ENCODE assay signal across 9 cellular contexts in the genomic region with DNA sequence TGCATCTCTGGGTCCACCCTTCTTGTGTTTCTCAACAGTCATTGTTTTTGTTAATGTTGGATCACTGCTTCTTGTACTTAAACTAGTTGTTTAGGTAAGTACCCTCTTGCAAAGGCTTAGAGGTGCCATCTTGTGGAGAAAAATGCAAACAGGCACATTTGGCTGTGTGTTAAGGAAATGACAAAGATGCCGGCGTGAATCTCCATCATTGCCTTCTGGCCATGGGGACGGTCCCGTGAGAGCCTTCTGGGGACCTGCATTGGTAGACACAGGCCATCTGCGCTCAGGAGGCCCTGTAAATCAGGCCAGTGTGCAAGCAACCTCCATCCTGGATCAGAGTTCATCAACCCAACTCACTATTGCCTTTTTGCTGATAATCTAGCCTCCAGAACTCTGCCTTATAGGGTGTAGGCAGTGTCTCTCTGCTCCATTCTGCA.
DNase-seq lines count a peak whose midpoint lies in the region; ATAC-seq and TF ChIP-seq lines count a peak whose summit lies in the region.
"Had no signal": no experiment of that assay in that cellular context is flagged by ENCODE, and none has a peak within 500 bp of the region (broad histone marks: within the 10 kb centered on the region; RNA-seq: fewer than 3 reads in every experiment).

No MANE protein-coding gene starts in this region.

- no peaks in the 10 kb centered on the region; the same call in 1 of the 2 replicates for H3K36me3 Mint-ChIP-seq in HFFc6 (ENCODE audit: low read depth)
- H3K36me3 Mint-ChIP-seq in osteocyte (ENCODE audit: unreplicated experiment): peaks cover 1% of the 10 kb centered on the region
- no peaks in the 10 kb centered on the region for H3K36me3 Mint-ChIP-seq in stimulated activated memory B cell treated with anti-CD40 and anti-IgM and Interleukin-4, amounts not matched to agents 10 μg/mL and 1 μg/mL and 100 μg/mL, for 72 hours
- H3K36me3 Mint-ChIP-seq: IgD-negative memory B cell had no signal

- ATAC-seq in stimulated activated memory B cell treated with anti-CD40 and anti-IgM and Interleukin-4, amounts not matched to agents 10 μg/mL and 1 μg/mL and 100 μg/mL, for 72 hours: no peak
- no peak for ATAC-seq in GM18867 (IDR thresholded peaks at IDR 0.05; ENCODE audit: unreplicated experiment)

- TF ChIP-seq CTCF in HFFc6 (IDR thresholded peaks at IDR 0.05) (peak; percentile 75), osteocyte (IDR thresholded peaks at IDR 0.05) (peak; percentile 82)

- H3K4me3 Mint-ChIP-seq in HFFc6 (no peak overlapping the region), osteocyte (ENCODE audit: unreplicated experiment) (no peak overlapping the region)
- H3K4me3 Mint-ChIP-seq in stimulated activated memory B cell treated with anti-CD40 and anti-IgM and Interleukin-4, amounts not matched to agents 10 μg/mL and 1 μg/mL and 100 μg/mL, for 72 hours: no peak overlapping the region
- H3K4me3 Mint-ChIP-seq: IgD-negative memory B cell had no signal

- H3K27me3 Mint-ChIP-seq in HFFc6 (ENCODE audit: insufficient read depth) (no peaks in the 10 kb centered on the region), osteocyte (ENCODE audit: unreplicated experiment) (peaks cover 8% of the 10 kb centered on the region)
- H3K27me3 Mint-ChIP-seq in stimulated activated memory B cell treated with anti-CD40 and anti-IgM and Interleukin-4, amounts not matched to agents 10 μg/mL and 1 μg/mL and 100 μg/mL, for 72 hours: peaks cover 9% of the 10 kb centered on the region

- H3K4me1 Mint-ChIP-seq in HFFc6 (ENCODE audit: low read depth) (peaks cover 43% of the 10 kb centered on the region), osteocyte (ENCODE audit: unreplicated experiment) (peaks cover 7% of the 10 kb centered on the region)
- no peaks in the 10 kb centered on the region for H3K4me1 Mint-ChIP-seq in stimulated activated memory B cell treated with anti-CD40 and anti-IgM and Interleukin-4, amounts not matched to agents 10 μg/mL and 1 μg/mL and 100 μg/mL, for 72 hours

- DNase-seq in COLO829 (ENCODE audit: low spot score): peak; percentile 48
- DNase-seq in HFFc6: peak; percentile 67
- peak; percentile 47 for DNase-seq in RPMI8226
- DNase-seq in fibroblast of gingiva (ENCODE audit: low read depth): peak; percentile 86
- DNase-seq in osteocyte (ENCODE audit: extremely low spot score, unreplicated experiment): no peak
- DNase-seq in mesenteric fat pad (ENCODE audit: low spot score): no peak

- H3K9me3 Mint-ChIP-seq in HFFc6: no peaks in the 10 kb centered on the region
- H3K9me3 Mint-ChIP-seq in osteocyte (ENCODE audit: unreplicated experiment): no peaks in the 10 kb centered on the region
- H3K9me3 Mint-ChIP-seq in stimulated activated memory B cell treated with anti-CD40 and anti-IgM and Interleukin-4, amounts not matched to agents 10 μg/mL and 1 μg/mL and 100 μg/mL, for 72 hours: no peaks in the 10 kb centered on the region
- H3K9me3 Mint-ChIP-seq: IgD-negative memory B cell had no signal

- no peak overlapping the region; the same call in 1 of the 2 replicates for H3K27ac Mint-ChIP-seq in HFFc6
- no peak overlapping the region for H3K27ac Mint-ChIP-seq in osteocyte (ENCODE audit: unreplicated experiment)
- no peak overlapping the region for H3K27ac Mint-ChIP-seq in stimulated activated memory B cell treated with anti-CD40 and anti-IgM and Interleukin-4, amounts not matched to agents 10 μg/mL and 1 μg/mL and 100 μg/mL, for 72 hours

Comparison
In these comparisons a context has a peak if more than half of its experiments do, and no peak if none do; other contexts are left out.
1. DNase-seq: peak in COLO829 (single experiment), HFFc6 (single experiment), RPMI8226 (single experiment) and fibroblast of gingiva (single experiment); none in osteocyte (single experiment) and mesenteric fat pad (single experiment).